8 cellular contexts compared by ENCODE assay signal in genomic region chr12:124625867-124626675, GRCh38. TPM values are rescaled to one million over a fixed set of nuclear protein-coding genes. Genes with fewer than 3 reads are reported as not detected.
DNase-seq lines count a peak whose midpoint lies in the region; TF ChIP-seq lines count a peak whose summit lies in the region.

No MANE protein-coding gene starts in this region.

- DNase-seq in Kasumi-1 (lab: John Stamatoyannopoulos, UW) (peak; percentile 26 to 51), breast epithelium (ENCODE audit: low spot score in 2 of 2) (peak; percentile 50 to 59), transverse colon (peak; percentile 87), caudate nucleus (lab: John Stamatoyannopoulos, UW) (no peak), superior temporal gyrus (ENCODE audit: extremely low spot score) (no peak)
- no peak for DNase-seq in stimulated activated naive CD4-positive, alpha-beta T cell (lab: John Stamatoyannopoulos, UW)
- DNase-seq in stimulated activated CD4-positive, alpha-beta T cell treated with anti-CD3 and anti-CD28 coated beads, Interleukin-4, amount 100 ng/mL, for 1 hour = no peak

- TF ChIP-seq POLR2A in breast epithelium (IDR thresholded peaks at IDR 0.05) = no peak
- peak; percentile 33 for TF ChIP-seq POLR2A in transverse colon (IDR thresholded peaks at IDR 0.05)

- WGBS in transverse colon (ENCODE audit: low coverage in 1 of 2), 2 donors = 37 to 44% methylated on average over 4 to 12 of the region's 15 CpGs

- no peak for TF ChIP-seq EP300 in transverse colon (IDR thresholded peaks at IDR 0.05; ENCODE audit: low read depth)

- H3K4me3 ChIP-seq in breast epithelium = peak overlapping the region in 1 of 3 donors; percentile 8
- H3K4me3 ChIP-seq in transverse colon = no peak overlapping the region

- intact Hi-C loops in breast epithelium (cut with DNase I; ENCODE audit: low total_unique reads) = no loop called here
- intact Hi-C loops in transverse colon (cut with DNase I; ENCODE audit: low total_unique reads) = loop anchor here (10.0 kb wide), 1 partner anchor 109 kb away; no protein-coding TSS in a partner anchor

- H3K4me1 ChIP-seq in breast epithelium = peaks cover 6 to 8% of the 10 kb centered on the region in 2 donors
- peaks cover 13 to 28% (median 21%) of the 10 kb centered on the region in 4 donors for H3K4me1 ChIP-seq in transverse colon

- TF ChIP-seq CTCF in breast epithelium (IDR thresholded peaks at IDR 0.05) (no peak), transverse colon (IDR thresholded peaks at IDR 0.05) (no peak)

- H3K27ac ChIP-seq in breast epithelium = peak overlapping the region; percentile 50 to 92
- H3K27ac ChIP-seq in layer of hippocampus (ENCODE audit: low read depth, low read length) = peak overlapping the region; percentile 39
- peak overlapping the region; percentile 68 to 76 (median 72) for H3K27ac ChIP-seq in transverse colon
- no peak overlapping the region for H3K27ac ChIP-seq in caudate nucleus (ENCODE audit: low read depth, low read length)

- no peaks in the 10 kb centered on the region for H3K36me3 ChIP-seq in breast epithelium
- no peaks in the 10 kb centered on the region for H3K36me3 ChIP-seq in transverse colon

- in situ Hi-C loops in transverse colon (cut with MboI; ENCODE audit: low pct_ligation_motif_present in 1 of 4, low pct_unique_long_range_greater_than_20kb in 1 of 4, low sequenced_read_pairs in 3 of 4) = no loop called here

- H3K9me3 ChIP-seq in breast epithelium (no peaks in the 10 kb centered on the region), transverse colon (no peaks in the 10 kb centered on the region)

- H3K27me3 ChIP-seq in breast epithelium (no peaks in the 10 kb centered on the region), layer of hippocampus (ENCODE audit: control insufficient read depth, insufficient read depth, low read length) (no peaks in the 10 kb centered on the region), transverse colon (no peaks in the 10 kb centered on the region)

RNA-seq across cellular contexts. Expression of gene NCOR2, which starts 58.7 kb away (rescaled TPM):
- total RNA-seq in breast epithelium (10 to 100 TPM; 58.4 to 83.9 (median 71.7) TPM), transverse colon (100 to 1,000 TPM in 2 of 4 donors, 10 to 100 TPM in 2; 72.1 to 460 (median 119) TPM)

Comparison
In these comparisons a context has a peak if more than half of its experiments do, and no peak if none do; other contexts are left out.
1. DNase-seq: peak in Kasumi-1 (2 of 2), breast epithelium (2 of 2) and transverse colon (single experiment); none in stimulated activated naive CD4-positive, alpha-beta T cell (0 of 6), caudate nucleus (0 of 61), superior temporal gyrus (single experiment) and stimulated activated CD4-positive, alpha-beta T cell treated with anti-CD3 and anti-CD28 coated beads, Interleukin-4, amount 100 ng/mL, for 1 hour (single experiment).